11 cellular contexts compared by ENCODE assay signal in the genomic region with DNA sequence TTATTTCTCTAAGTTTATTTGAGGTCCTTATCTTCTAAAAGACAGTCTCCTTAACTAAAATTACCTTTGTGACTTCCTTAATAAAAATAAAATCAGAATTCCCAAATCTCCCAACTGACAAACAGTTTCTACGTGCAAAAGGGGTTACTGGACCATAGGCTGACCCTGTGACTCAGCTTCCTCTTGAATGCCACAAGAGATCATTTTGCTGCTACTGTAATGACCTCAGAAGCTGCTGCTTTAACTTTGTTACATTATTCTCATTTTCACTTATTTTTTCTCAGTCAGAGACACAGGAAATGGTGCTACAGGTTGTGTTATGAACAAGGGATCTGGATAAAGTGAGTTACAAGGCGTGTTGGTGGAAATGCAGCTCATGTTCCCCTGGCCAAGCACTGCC.
A peak's percentile ranks its signal among the peaks of the same experiment; 100 is the strongest.
DNase-seq lines count a peak whose midpoint lies in the region; ATAC-seq, FAIRE-seq and TF ChIP-seq lines count a peak whose summit lies in the region.
"Had no signal": no experiment of that assay in that cellular context is flagged by ENCODE, and none has a peak within 500 bp of the region (broad histone marks: within the 10 kb centered on the region; RNA-seq: fewer than 3 reads in every experiment).

No MANE protein-coding gene starts in this region.

- CTCF ChIA-PET in endothelial cell of umbilical vein (lab: Charles Lee) = interaction anchor here (0.8 kb wide), 1 partner anchor 9 kb away, joined by 4 read pairs; no protein-coding TSS in a partner anchor
- CTCF ChIA-PET in HEK293T (lab: Yijun Ruan, JAX) = no interaction called here

- peak; percentile 54 for DNase-seq in endothelial cell of umbilical vein (ENCODE audit: low read depth, low spot score)
- DNase-seq in coronary artery (ENCODE audit: low spot score) = no peak
- no peak for DNase-seq in HTR-8/SVneo (ENCODE audit: insufficient read length, low spot score)
- no peak for DNase-seq in HEK293T (ENCODE audit: extremely low spot score)
- DNase-seq: esophagus squamous epithelium had no signal

- no peak for TF ChIP-seq CTCF in endothelial cell of umbilical vein (IDR thresholded peaks at IDR 0.05; ENCODE audit: extremely low read depth in 1 of 2, insufficient read depth in 1 of 2, low read depth in 1 of 2, low read length in 2 of 2)
- TF ChIP-seq CTCF in coronary artery (IDR thresholded peaks at IDR 0.05) = no peak

- intact Hi-C loops in endothelial cell of umbilical vein (cut with micrococcal nuclease) = no loop called here

- ATAC-seq in GM18502 (IDR thresholded peaks at IDR 0.05; ENCODE audit: poor library complexity, unreplicated experiment) (peak; percentile 64), GM21526 (IDR thresholded peaks at IDR 0.05; ENCODE audit: low FRiP score, unreplicated experiment) (peak; percentile 63), HG03342 (IDR thresholded peaks at IDR 0.05; ENCODE audit: unreplicated experiment) (peak; percentile 78), GM21723 (IDR thresholded peaks at IDR 0.05; ENCODE audit: unreplicated experiment) (no peak)

- no peaks in the 10 kb centered on the region for H4K20me1 ChIP-seq in endothelial cell of umbilical vein (replicated peaks; ENCODE audit: control insufficient read depth, extremely low read depth, insufficient read depth, low read length)

- H3K9ac ChIP-seq in endothelial cell of umbilical vein (replicated peaks; ENCODE audit: extremely low read depth, insufficient read depth, low read length) = no peak overlapping the region

- BruUV-seq in endothelial cell of umbilical vein (replicated peaks; lab: Mats Ljungman, UMichigan) = no TSS peak

- FAIRE-seq in endothelial cell of umbilical vein (lab: Jason Lieb, UNC) = peak; percentile 84
- FAIRE-seq in HTR-8/SVneo (lab: Jason Lieb, UNC) = no peak
- FAIRE-seq: keratinocyte had no signal

- H3K9me1 ChIP-seq in endothelial cell of umbilical vein (replicated peaks; ENCODE audit: control insufficient read depth, extremely low read depth, insufficient read depth, low read length) = no peaks in the 10 kb centered on the region

- no peaks in the 10 kb centered on the region for H3K36me3 ChIP-seq in endothelial cell of umbilical vein (ENCODE audit: control insufficient read depth in 2 of 2, extremely low read depth in 1 of 2, insufficient read depth in 2 of 2, low read length in 2 of 2)
- H3K36me3 ChIP-seq: esophagus squamous epithelium, thoracic aorta had no signal

- H3K4me3 ChIP-seq in endothelial cell of umbilical vein (replicated peaks in 1 of 3; ENCODE audit: insufficient read depth in 1 of 3, low read depth in 1 of 3, low read length in 3 of 3) (no peak overlapping the region), coronary artery (no peak overlapping the region)
- H3K4me3 ChIP-seq: esophagus squamous epithelium, thoracic aorta had no signal

- dilution Hi-C loops in endothelial cell of umbilical vein (cut with MboI; ENCODE audit: extremely low pct_ligation_motif_present, low sequenced_read_pairs) = no loop called here

- no peak overlapping the region for H2AFZ ChIP-seq in endothelial cell of umbilical vein (ENCODE audit: low read depth, low read length)

- no peak for TF ChIP-seq POLR2A in endothelial cell of umbilical vein (IDR thresholded peaks at IDR 0.05; ENCODE audit: low read depth, low read length)

- POLR2A ChIA-PET in endothelial cell of umbilical vein (lab: Charles Lee) = no interaction called here
- POLR2A ChIA-PET in HEK293T (lab: Yijun Ruan, JAX) = no interaction called here

- no peaks in the 10 kb centered on the region for H3K27me3 ChIP-seq in endothelial cell of umbilical vein (ENCODE audit: control insufficient read depth in 2 of 2, insufficient read depth in 2 of 2, low read length in 2 of 2)
- H3K27me3 ChIP-seq: esophagus squamous epithelium had no signal

- no peaks in the 10 kb centered on the region for H3K9me3 ChIP-seq in endothelial cell of umbilical vein (replicated peaks; ENCODE audit: control insufficient read depth, insufficient read depth, low read length)
- H3K9me3 ChIP-seq: thoracic aorta had no signal

- H3K4me1 ChIP-seq in endothelial cell of umbilical vein (ENCODE audit: control insufficient read depth, extremely low read depth, insufficient read depth, low read length) = peaks cover 12% of the 10 kb centered on the region
- H3K4me1 ChIP-seq: esophagus squamous epithelium had no signal

- H3K27ac ChIP-seq in endothelial cell of umbilical vein (ENCODE audit: insufficient read depth, low read depth, low read length) (no peak overlapping the region), coronary artery (no peak overlapping the region)
- H3K27ac ChIP-seq: esophagus squamous epithelium, thoracic aorta had no signal

- H3K79me2 ChIP-seq in endothelial cell of umbilical vein (ENCODE audit: control insufficient read depth, insufficient read depth, low read length) = no peaks in the 10 kb centered on the region

- peak overlapping the region; percentile 23 for H3K4me2 ChIP-seq in endothelial cell of umbilical vein (ENCODE audit: insufficient read depth, low read length)

TF ChIP-seq in endothelial cell of umbilical vein, 7 proteins besides CTCF, POLR2A, EP300 and RAD21:
- TF ChIP-seq JUN (IDR thresholded peaks at IDR 0.05; ENCODE audit: borderline replicate concordance, insufficient read depth, insufficient read length, low read depth) = peak; percentile 60
- TF ChIP-seq POLR2AphosphoS5 (IDR thresholded peaks at IDR 0.05; ENCODE audit: insufficient read depth, low read depth, low read length) = peak; percentile 28
- TF ChIP-seq MYC (IDR thresholded peaks at IDR 0.05; ENCODE audit: low read depth, low read length) = no peak
- TF ChIP-seq FOS (IDR thresholded peaks at IDR 0.05; ENCODE audit: borderline replicate concordance, insufficient read depth, low read length) = peak; percentile 70
- TF ChIP-seq MAX (IDR thresholded peaks at IDR 0.05; ENCODE audit: insufficient read depth, insufficient read length) = no peak
- TF ChIP-seq EZH2 (IDR thresholded peaks at IDR 0.05; ENCODE audit: borderline replicate concordance, low read depth, low read length, severe bottlenecking) = no peak
- TF ChIP-seq GATA2 (IDR thresholded peaks at IDR 0.05; ENCODE audit: insufficient read depth, insufficient read length, low read depth, low read length) = no peak
TF ChIP-seq in endothelial cell of umbilical vein: peak in this region for 3.

TF ChIP-seq in HEK293T, 16 proteins besides CTCF, POLR2A, EP300 and RAD21:
- no peak for TF ChIP-seq LEF1 (IDR thresholded peaks at IDR 0.05; ENCODE audit: borderline replicate concordance)
- no peak for TF ChIP-seq ELF4 (IDR thresholded peaks at IDR 0.05)
- no peak for TF ChIP-seq SP1 (IDR thresholded peaks at IDR 0.05)
- TF ChIP-seq BHLHE40 (IDR thresholded peaks at IDR 0.05; ENCODE audit: borderline replicate concordance) = no peak
